26 cellular contexts compared by ENCODE assay signal in the genomic region with DNA sequence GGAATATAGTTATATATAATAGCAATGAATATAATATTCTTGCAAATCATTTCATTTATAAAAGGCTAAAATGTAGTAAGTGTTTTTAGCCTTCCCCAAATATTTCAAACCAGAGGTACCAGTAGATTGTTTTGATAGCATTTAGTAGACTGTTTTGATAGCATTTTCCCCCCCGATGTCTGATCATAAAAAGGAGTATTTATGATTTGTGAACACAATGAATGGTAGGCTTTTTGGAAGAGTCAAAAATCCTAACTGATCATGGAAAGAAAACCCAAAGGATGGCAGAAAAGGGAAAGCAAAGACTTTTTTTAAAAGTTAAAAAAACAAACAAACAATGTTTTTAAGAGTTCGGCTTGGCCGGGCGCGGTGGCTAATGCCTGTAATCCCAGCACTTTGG.
"Had no signal": no experiment of that assay in that cellular context is flagged by ENCODE, and none has a peak within 500 bp of the region (broad histone marks: within the 10 kb centered on the region; RNA-seq: fewer than 3 reads in every experiment).

No MANE protein-coding gene starts in this region.

- H3K4me3 ChIP-seq: ovary, psoas muscle, right lobe of liver, sigmoid colon, stomach, thoracic aorta, thyroid gland, tibial nerve, upper lobe of left lung, vagina had no signal

- H3K27ac ChIP-seq: neural progenitor cell, ovary, parathyroid adenoma, psoas muscle, right lobe of liver, sigmoid colon, stomach, thoracic aorta, thyroid gland, tibial nerve, upper lobe of left lung, vagina had no signal

- ATAC-seq: natural killer cell; psoas muscle; right cardiac atrium; right lobe of liver; stimulated activated naive B cell treated with anti-CD40 and anti-IgM and Interleukin-4, amounts not matched to agents 10 μg/mL and 1 μg/mL and 100 μg/mL, for 72 hours had no signal

- H3K9me3 Mint-ChIP-seq: natural killer cell; nephron; neural progenitor cell; stimulated activated naive CD8-positive, alpha-beta T cell treated with anti-CD3 and anti-CD28 coated beads, Interleukin-15, Interleukin-2, amounts not matched to agents 100 ng/mL and 50 ng/mL, for 24 hours had no signal

- H3K36me3 ChIP-seq: neural progenitor cell, ovary, vagina had no signal

- H3K27me3 Mint-ChIP-seq: stimulated activated naive B cell treated with anti-CD40 and anti-IgM and Interleukin-4, amounts not matched to agents 10 μg/mL and 1 μg/mL and 100 μg/mL, for 72 hours; stimulated activated naive CD8-positive, alpha-beta T cell treated with anti-CD3 and anti-CD28 coated beads, Interleukin-15, Interleukin-2, amounts not matched to agents 100 ng/mL and 50 ng/mL, for 24 hours had no signal

- H3K9me3 ChIP-seq: ovary, psoas muscle, right lobe of liver, sigmoid colon, stomach, thoracic aorta, thyroid gland, tibial nerve, upper lobe of left lung, vagina had no signal

- H3K4me3 Mint-ChIP-seq: natural killer cell; nephron; neural progenitor cell; stimulated activated naive B cell treated with anti-CD40 and anti-IgM and Interleukin-4, amounts not matched to agents 10 μg/mL and 1 μg/mL and 100 μg/mL, for 72 hours; stimulated activated naive CD8-positive, alpha-beta T cell treated with anti-CD3 and anti-CD28 coated beads, Interleukin-15, Interleukin-2, amounts not matched to agents 100 ng/mL and 50 ng/mL, for 24 hours had no signal

- H3K4me1 ChIP-seq: parathyroid adenoma, right lobe of liver, sigmoid colon, stomach, thyroid gland, tibial nerve, upper lobe of left lung, vagina had no signal

- H3K27me3 ChIP-seq: neural progenitor cell, ovary, right lobe of liver, sigmoid colon, stomach, thyroid gland, tibial nerve, upper lobe of left lung, vagina had no signal

- H3K27ac Mint-ChIP-seq: neural progenitor cell; progenitor cell of endocrine pancreas; stimulated activated naive CD8-positive, alpha-beta T cell treated with anti-CD3 and anti-CD28 coated beads, Interleukin-15, Interleukin-2, amounts not matched to agents 100 ng/mL and 50 ng/mL, for 24 hours had no signal

- DNase-seq: natural killer cell; occipital lobe; ovary; posterior cingulate gyrus; psoas muscle; right cardiac atrium; right lobe of liver; sigmoid colon; small intestine; stimulated activated CD4-positive, alpha-beta T cell treated with anti-CD3 and anti-CD28 coated beads, Interleukin-15, amount 100 ng/mL, for 24 hours; stimulated activated CD4-positive, alpha-beta T cell treated with anti-CD3 and anti-CD28 coated beads, Interleukin-2, amount 100 ng/mL, for 24 hours; stimulated activated CD4-positive, alpha-beta T cell treated with anti-CD3 and anti-CD28 coated beads, Interleukin-2, amount 100 ng/mL, for 48 hours; stimulated activated CD4-positive, alpha-beta T cell treated with anti-CD3 and anti-CD28 coated beads, Interleukin-4, amount 100 ng/mL, for 24 hours; stimulated activated naive B cell treated with anti-CD40 and anti-IgM and Interleukin-4, amounts not matched to agents 10 μg/mL and 1 μg/mL and 100 μg/mL, for 72 hours; stimulated activated naive CD4-positive, alpha-beta T cell treated with Interleukin-2 at 50 U/mL for 16 hours; stomach; thyroid gland; upper lobe of left lung had no signal

- H3K9ac ChIP-seq: neural progenitor cell, parathyroid adenoma had no signal
